In genomic region chr1:8378202-8378601, GRCh38 we compare ENCODE assay signal across 12 cellular contexts.
DNase-seq lines count a peak whose midpoint lies in the region; ATAC-seq, FAIRE-seq and TF ChIP-seq lines count a peak whose summit lies in the region.
"Had no signal": no experiment of that assay in that cellular context is flagged by ENCODE, and none has a peak within 500 bp of the region (broad histone marks: within the 10 kb centered on the region; RNA-seq: fewer than 3 reads in every experiment).

No MANE protein-coding gene starts in this region.

- WGBS in psoas muscle, 3 donors = 6 to 18% (median 12%) methylated on average over 4 of the region's 4 CpGs

- no peaks in the 10 kb centered on the region for H3K9me3 ChIP-seq in CD4-positive, alpha-beta memory T cell (ENCODE audit: control insufficient read depth in 1 of 2, low read length in 2 of 2)
- H3K9me3 ChIP-seq in Peyer's patch (no peaks in the 10 kb centered on the region), psoas muscle (no peaks in the 10 kb centered on the region)

- H3K27ac ChIP-seq in CD4-positive, alpha-beta memory T cell (ENCODE audit: low read depth, low read length) = no peak overlapping the region
- H3K27ac ChIP-seq in Peyer's patch (peak overlapping the region; percentile 34 to 75 (median 37)), psoas muscle (peak overlapping the region; percentile 86)

- no peaks in the 10 kb centered on the region for H3K27me3 Mint-ChIP-seq in CD4-positive, alpha-beta memory T cell

- peak; percentile 13 for ATAC-seq in Right ventricle myocardium superior (ENCODE audit: poor library complexity)
- peak; percentile 51 to 63 (median 53) for ATAC-seq in psoas muscle
- ATAC-seq in HG03095 (IDR thresholded peaks at IDR 0.05; ENCODE audit: unreplicated experiment) = no peak

- CTCF ChIA-PET in CD4-positive, alpha-beta memory T cell (lab: Charles Lee; ENCODE audit: partially characterized antibody) = interaction anchor here (0.8 to 0.9 kb wide), 2 partner anchors 53 to 349 kb away, joined by 3 to 4 read pairs; no protein-coding TSS in a partner anchor

- peaks cover 87% of the 10 kb centered on the region for H3K4me1 ChIP-seq in CD4-positive, alpha-beta memory T cell (ENCODE audit: insufficient read depth, low read length)
- H3K4me1 ChIP-seq in Peyer's patch (peaks cover 0 to 58% (median 1%) of the 10 kb centered on the region in 4 donors), psoas muscle (peaks cover 97% of the 10 kb centered on the region)

- peaks cover 15 to 55% of the 10 kb centered on the region in 2 donors for H3K36me3 Mint-ChIP-seq in CD4-positive, alpha-beta memory T cell

- intact Hi-C loops in CD4-positive, alpha-beta memory T cell (cut with micrococcal nuclease) = no loop called here
- intact Hi-C loops in Right ventricle myocardium superior (cut with DNase I) (loop anchor here (10.0 kb wide), 1 partner anchor 147 kb away; no protein-coding TSS in a partner anchor), psoas muscle (cut with DNase I) (no loop called here)

- TF ChIP-seq CTCF in Peyer's patch (IDR thresholded peaks at IDR 0.05) = no peak
- no peak for TF ChIP-seq CTCF in psoas muscle (IDR thresholded peaks at IDR 0.05)
- TF ChIP-seq CTCF in D721Med (IDR thresholded peaks at IDR 0.05; ENCODE audit: insufficient read depth, missing control alignments) = no peak

- no peak for DNase-seq in CD4-positive, alpha-beta memory T cell
- DNase-seq in Peyer's patch (no peak), Right ventricle myocardium superior (no peak), psoas muscle (no peak), activated gamma-delta T cell treated with Interleukin-2 at 50 U/mL for 16 hours (no peak), NCI-H1048 (lab: John Stamatoyannopoulos, UW) (no peak), D721Med (ENCODE audit: insufficient read length, low spot score) (no peak)
- DNase-seq: DMS79 treated with DMSO at 0.1 percent for 48 hours, NCI-H1092 treated with DMSO at 0.1 percent for 48 hours had no signal

- TF ChIP-seq POLR2A in Peyer's patch (IDR thresholded peaks at IDR 0.05) = no peak

- H3K4me1 Mint-ChIP-seq in CD4-positive, alpha-beta memory T cell = peaks cover 49 to 89% (median 78%) of the 10 kb centered on the region in 4 donors

- POLR2A ChIA-PET in CD4-positive, alpha-beta memory T cell (lab: Charles Lee; ENCODE audit: partially characterized antibody) = interaction anchor here (1.5 to 1.8 kb wide), 2 partner anchors 10 to 44 kb away, joined by 3 to 5 read pairs; no protein-coding TSS in a partner anchor

- no peak overlapping the region for H3K4me3 ChIP-seq in CD4-positive, alpha-beta memory T cell (ENCODE audit: low read length in 2 of 2)
- no peak overlapping the region for H3K4me3 ChIP-seq in Peyer's patch
- no peak overlapping the region for H3K4me3 ChIP-seq in psoas muscle

- no peaks in the 10 kb centered on the region for H3K27me3 ChIP-seq in CD4-positive, alpha-beta memory T cell (ENCODE audit: insufficient read depth, low read length)
- no peaks in the 10 kb centered on the region for H3K27me3 ChIP-seq in Peyer's patch
- H3K27me3 ChIP-seq in psoas muscle (ENCODE audit: insufficient read depth in 3 of 3, low read length in 2 of 3) = no peaks in the 10 kb centered on the region

- H3K27ac Mint-ChIP-seq in CD4-positive, alpha-beta memory T cell = peak overlapping the region; percentile 35 to 94 (median 71)

- FAIRE-seq in D721Med (lab: Jason Lieb, UNC) = no peak
- FAIRE-seq: endometrium, urothelium cell line had no signal

- no peaks in the 10 kb centered on the region for H3K9me3 Mint-ChIP-seq in CD4-positive, alpha-beta memory T cell

- H3K4me3 Mint-ChIP-seq in CD4-positive, alpha-beta memory T cell = peak overlapping the region in 5 of 8 donors; percentile 17 to 68 (median 41)

- peaks cover 10% of the 10 kb centered on the region for H3K36me3 ChIP-seq in CD4-positive, alpha-beta memory T cell (ENCODE audit: insufficient read depth, low read length)
- H3K36me3 ChIP-seq in Peyer's patch (peaks cover 0 to 18% (median 0%) of the 10 kb centered on the region in 3 donors), psoas muscle (ENCODE audit: insufficient read depth in 1 of 2, low read depth in 1 of 2) (no peaks in the 10 kb centered on the region)
